ENCODE assay signal across 1 cellular context in the genomic region with DNA sequence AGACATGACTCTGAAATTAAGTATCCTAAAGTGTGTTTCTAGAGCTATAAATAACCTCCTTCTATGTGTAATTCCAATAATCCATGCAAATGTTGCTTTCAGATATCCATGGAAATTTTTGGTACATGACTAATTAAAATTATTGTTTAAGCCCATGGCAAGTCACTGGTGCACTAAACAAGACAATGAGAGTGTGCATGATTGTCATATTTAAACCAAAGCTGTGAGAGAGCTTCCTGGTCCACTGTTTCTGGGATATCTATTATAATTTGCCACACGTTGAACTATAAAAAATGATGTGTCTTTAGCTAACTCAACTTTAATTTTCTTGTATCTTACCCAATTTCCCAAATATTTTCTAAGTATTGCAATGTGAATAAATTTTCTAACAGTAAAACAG.
TF ChIP-seq lines count a peak whose summit lies in the region.

No MANE protein-coding gene starts in this region.

TF ChIP-seq in SK-N-SH treated with all-trans-retinoic acid at 6 μM for 48 hours, 23 proteins besides CTCF, POLR2A, EP300 and RAD21 (continued from another document):
- TF ChIP-seq, protein P1, sequence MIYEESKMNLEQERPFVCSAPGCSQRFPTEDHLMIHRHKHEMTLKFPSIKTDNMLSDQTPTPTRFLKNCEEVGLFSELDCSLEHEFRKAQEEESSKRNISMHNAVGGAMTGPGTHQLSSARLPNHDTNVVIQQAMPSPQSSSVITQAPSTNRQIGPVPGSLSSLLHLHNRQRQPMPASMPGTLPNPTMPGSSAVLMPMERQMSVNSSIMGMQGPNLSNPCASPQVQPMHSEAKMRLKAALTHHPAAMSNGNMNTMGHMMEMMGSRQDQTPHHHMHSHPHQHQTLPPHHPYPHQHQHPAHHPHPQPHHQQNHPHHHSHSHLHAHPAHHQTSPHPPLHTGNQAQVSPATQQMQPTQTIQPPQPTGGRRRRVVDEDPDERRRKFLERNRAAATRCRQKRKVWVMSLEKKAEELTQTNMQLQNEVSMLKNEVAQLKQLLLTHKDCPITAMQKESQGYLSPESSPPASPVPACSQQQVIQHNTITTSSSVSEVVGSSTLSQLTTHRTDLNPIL (CRISPR knock-in tag; IDR thresholded peaks at IDR 0.05; ENCODE audit: low read depth), result no peak
- TF ChIP-seq, protein P2, sequence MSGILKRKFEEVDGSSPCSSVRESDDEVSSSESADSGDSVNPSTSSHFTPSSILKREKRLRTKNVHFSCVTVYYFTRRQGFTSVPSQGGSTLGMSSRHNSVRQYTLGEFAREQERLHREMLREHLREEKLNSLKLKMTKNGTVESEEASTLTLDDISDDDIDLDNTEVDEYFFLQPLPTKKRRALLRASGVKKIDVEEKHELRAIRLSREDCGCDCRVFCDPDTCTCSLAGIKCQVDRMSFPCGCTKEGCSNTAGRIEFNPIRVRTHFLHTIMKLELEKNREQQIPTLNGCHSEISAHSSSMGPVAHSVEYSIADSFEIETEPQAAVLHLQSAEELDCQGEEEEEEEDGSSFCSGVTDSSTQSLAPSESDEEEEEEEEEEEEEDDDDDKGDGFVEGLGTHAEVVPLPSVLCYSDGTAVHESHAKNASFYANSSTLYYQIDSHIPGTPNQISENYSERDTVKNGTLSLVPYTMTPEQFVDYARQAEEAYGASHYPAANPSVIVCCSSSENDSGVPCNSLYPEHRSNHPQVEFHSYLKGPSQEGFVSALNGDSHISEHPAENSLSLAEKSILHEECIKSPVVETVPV (CRISPR knock-in tag; IDR thresholded peaks at IDR 0.05), result no peak
- TF ChIP-seq ESRRG (CRISPR knock-in tag; IDR thresholded peaks at IDR 0.05) (no peak), ARNTL (CRISPR knock-in tag; IDR thresholded peaks at IDR 0.05; ENCODE audit: borderline replicate concordance, low read depth) (no peak), ZC3H10 (CRISPR knock-in tag; IDR thresholded peaks at IDR 0.05) (no peak), SNAI2 (CRISPR knock-in tag; IDR thresholded peaks at IDR 0.05) (no peak), ISL1 (CRISPR knock-in tag; IDR thresholded peaks at IDR 0.05) (no peak), TOX (CRISPR knock-in tag; IDR thresholded peaks at IDR 0.05; ENCODE audit: borderline replicate concordance) (no peak), ZNF70 (CRISPR knock-in tag; IDR thresholded peaks at IDR 0.05) (no peak), CSDC2 (CRISPR knock-in tag; IDR thresholded peaks at IDR 0.05) (no peak), PPARA (CRISPR knock-in tag; IDR thresholded peaks at IDR 0.05; ENCODE audit: borderline replicate concordance) (no peak), BACH2 (CRISPR knock-in tag; IDR thresholded peaks at IDR 0.05; ENCODE audit: borderline replicate concordance) (no peak)
- TF ChIP-seq, protein P3, sequence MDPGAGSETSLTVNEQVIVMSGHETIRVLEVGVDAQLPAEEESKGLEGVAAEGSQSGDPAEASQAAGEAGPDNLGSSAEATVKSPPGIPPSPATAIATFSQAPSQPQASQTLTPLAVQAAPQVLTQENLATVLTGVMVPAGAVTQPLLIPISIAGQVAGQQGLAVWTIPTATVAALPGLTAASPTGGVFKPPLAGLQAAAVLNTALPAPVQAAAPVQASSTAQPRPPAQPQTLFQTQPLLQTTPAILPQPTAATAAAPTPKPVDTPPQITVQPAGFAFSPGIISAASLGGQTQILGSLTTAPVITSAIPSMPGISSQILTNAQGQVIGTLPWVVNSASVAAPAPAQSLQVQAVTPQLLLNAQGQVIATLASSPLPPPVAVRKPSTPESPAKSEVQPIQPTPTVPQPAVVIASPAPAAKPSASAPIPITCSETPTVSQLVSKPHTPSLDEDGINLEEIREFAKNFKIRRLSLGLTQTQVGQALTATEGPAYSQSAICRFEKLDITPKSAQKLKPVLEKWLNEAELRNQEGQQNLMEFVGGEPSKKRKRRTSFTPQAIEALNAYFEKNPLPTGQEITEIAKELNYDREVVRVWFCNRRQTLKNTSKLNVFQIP (CRISPR knock-in tag; IDR thresholded peaks at IDR 0.05; ENCODE audit: borderline replicate concordance, low read depth), result no peak
TF ChIP-seq in SK-N-SH treated with all-trans-retinoic acid at 6 μM for 48 hours: peak in this region for 0.
